In the genomic region with DNA sequence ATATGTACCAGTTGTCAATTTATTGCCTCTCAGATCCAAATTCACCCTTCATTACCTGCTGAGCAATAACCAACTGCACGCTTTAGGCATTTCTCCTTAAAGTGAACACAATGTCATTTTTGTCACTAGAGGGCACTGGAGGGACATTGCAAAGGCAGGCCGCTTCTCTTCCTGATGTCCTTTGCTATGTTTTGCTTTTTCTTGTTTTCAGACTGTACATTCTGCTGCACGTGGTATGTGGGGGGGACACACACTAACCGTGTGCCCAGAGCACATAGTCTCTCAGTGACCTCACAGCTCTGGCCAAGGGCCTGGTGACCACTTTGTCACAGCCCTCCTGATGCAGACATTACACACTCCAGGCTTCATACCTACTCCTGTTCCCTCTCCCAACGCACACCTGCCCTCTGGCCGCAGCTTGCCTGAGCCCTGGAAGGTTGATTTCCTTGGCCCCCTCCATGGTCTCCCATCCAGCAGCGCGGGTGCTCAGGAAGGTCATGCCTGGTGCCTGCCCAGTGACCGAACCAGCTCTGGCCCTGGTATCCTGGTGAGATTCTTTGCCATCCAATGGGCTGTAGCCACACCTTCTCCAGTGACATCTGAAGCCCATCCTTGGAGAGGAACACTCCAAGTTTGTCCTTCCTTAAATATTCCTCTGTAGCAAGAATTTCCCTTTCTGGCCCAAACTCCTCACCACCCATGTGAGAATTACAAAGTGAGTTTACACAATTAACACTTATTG, we compare ENCODE assay signal across 9 cellular contexts. TPM values are rescaled to one million over a fixed set of nuclear protein-coding genes. Genes with fewer than 3 reads are reported as not detected.
DNase-seq lines count a peak whose midpoint lies in the region; ATAC-seq, FAIRE-seq and TF ChIP-seq lines count a peak whose summit lies in the region.
"Had no signal": no experiment of that assay in that cellular context is flagged by ENCODE, and none has a peak within 500 bp of the region (broad histone marks: within the 10 kb centered on the region; RNA-seq: fewer than 3 reads in every experiment).

No MANE protein-coding gene starts in this region.

- no peaks in the 10 kb centered on the region for H3K4me1 ChIP-seq in mucosa of descending colon (ENCODE audit: low read depth)

- H3K36me3 ChIP-seq in bronchial epithelial cell (ENCODE audit: control insufficient read depth, insufficient read depth, low read length) = no peaks in the 10 kb centered on the region
- H3K36me3 ChIP-seq in mucosa of descending colon (ENCODE audit: low read depth) = no peaks in the 10 kb centered on the region

- DNase-seq in A172 (ENCODE audit: low spot score) (peak; percentile 5), NCI-H526 (lab: John Stamatoyannopoulos, UW) (peak; percentile 30 to 81), bronchial epithelial cell (ENCODE audit: low read depth) (peak; percentile 13), mucosa of descending colon (peak in 2 of 3 donors; percentile 21 to 24)
- no peak for DNase-seq in activated CD8-positive, alpha-beta memory T cell treated with anti-CD3 and anti-CD28 coated beads, Interleukin-2, amount 10 ng/mL, durations not matched to agents 7 days and 5 days

- no peaks in the 10 kb centered on the region for H3K9me3 ChIP-seq in mucosa of descending colon

- peaks cover 2% of the 10 kb centered on the region for H3K27me3 ChIP-seq in bronchial epithelial cell (ENCODE audit: control insufficient read depth, insufficient read depth, low read length)

- H3K4me1 Mint-ChIP-seq in activated CD8-positive, alpha-beta memory T cell treated with anti-CD3 and anti-CD28 coated beads, Interleukin-2, amount 10 ng/mL, durations not matched to agents 7 days and 5 days = no peaks in the 10 kb centered on the region

- no peak overlapping the region for H3K4me3 ChIP-seq in bronchial epithelial cell (ENCODE audit: low read depth, low read length)
- H3K4me3 ChIP-seq in mucosa of descending colon = no peak overlapping the region

- peak; percentile 77 for TF ChIP-seq CTCF in GM12873 (IDR thresholded peaks at IDR 0.05; ENCODE audit: insufficient read depth, low read depth, low read length, missing control alignments)
- peak; percentile 30 for TF ChIP-seq CTCF in bronchial epithelial cell (IDR thresholded peaks at IDR 0.05; ENCODE audit: insufficient read depth, low read length, severe bottlenecking)
- peak; percentile 20 for TF ChIP-seq CTCF in mucosa of descending colon (IDR thresholded peaks at IDR 0.05)

- CTCF ChIA-PET in activated CD8-positive, alpha-beta memory T cell treated with anti-CD3 and anti-CD28 coated beads, Interleukin-2, amount 10 ng/mL, durations not matched to agents 7 days and 5 days (lab: Charles Lee) = interaction anchor here (1.2 to 1.8 kb wide), 3 partner anchors 45 to 255 kb away, joined by 3 to 5 read pairs (median 4); no protein-coding TSS in a partner anchor

- intact Hi-C loops in mucosa of descending colon (cut with DNase I, micrococcal nuclease) = loop anchor here (5.0 kb wide), 2 partner anchors 120 to 125 kb away; no protein-coding TSS in a partner anchor

- ATAC-seq in mucosa of descending colon (peak; percentile 61), HG03108 (IDR thresholded peaks at IDR 0.05; ENCODE audit: unreplicated experiment) (no peak), HG03460 (IDR thresholded peaks at IDR 0.05; ENCODE audit: unreplicated experiment) (no peak)
- no peak for ATAC-seq in activated CD8-positive, alpha-beta memory T cell treated with anti-CD3 and anti-CD28 coated beads, Interleukin-2, amount 10 ng/mL, durations not matched to agents 7 days and 5 days

- peaks cover 44% of the 10 kb centered on the region for H3K27me3 Mint-ChIP-seq in activated CD8-positive, alpha-beta memory T cell treated with anti-CD3 and anti-CD28 coated beads, Interleukin-2, amount 10 ng/mL, durations not matched to agents 7 days and 5 days

- no peak overlapping the region for H3K27ac Mint-ChIP-seq in activated CD8-positive, alpha-beta memory T cell treated with anti-CD3 and anti-CD28 coated beads, Interleukin-2, amount 10 ng/mL, durations not matched to agents 7 days and 5 days

- H3K9me3 Mint-ChIP-seq in activated CD8-positive, alpha-beta memory T cell treated with anti-CD3 and anti-CD28 coated beads, Interleukin-2, amount 10 ng/mL, durations not matched to agents 7 days and 5 days (ENCODE audit: low read depth) = no peaks in the 10 kb centered on the region

- H3K36me3 Mint-ChIP-seq in activated CD8-positive, alpha-beta memory T cell treated with anti-CD3 and anti-CD28 coated beads, Interleukin-2, amount 10 ng/mL, durations not matched to agents 7 days and 5 days = no peaks in the 10 kb centered on the region

- no peak for FAIRE-seq in bronchial epithelial cell (lab: Jason Lieb, UNC)
- FAIRE-seq: GM18507 had no signal

- H3K4me3 Mint-ChIP-seq in activated CD8-positive, alpha-beta memory T cell treated with anti-CD3 and anti-CD28 coated beads, Interleukin-2, amount 10 ng/mL, durations not matched to agents 7 days and 5 days = no peak overlapping the region

RNA-seq across cellular contexts. Expression of a gene that starts 39.9 kb away (rescaled TPM):
- total RNA-seq in A172 (2014; rRNA removed; shearing (Covaris generic)) = not detected in 2 replicates
- total RNA-seq in bronchial epithelial cell = 0.13 TPM in 1 of 2 replicates, not detected in the other
- under 1 TPM in 1 of 3 donors, not detected in 2; 0.41 TPM for total RNA-seq in mucosa of descending colon
- total RNA-seq in activated CD8-positive, alpha-beta memory T cell treated with anti-CD3 and anti-CD28 coated beads, Interleukin-2, amount 10 ng/mL, durations not matched to agents 7 days and 5 days = not detected

Comparison
In these comparisons a context has a peak if more than half of its experiments do, and no peak if none do; other contexts are left out.
1. CTCF ChIP-seq: peak in every context shown above with its lines; median percentile 77 in GM12873; 30 in bronchial epithelial cell; 20 in mucosa of descending colon.